8 cellular contexts compared by ENCODE assay signal in genomic region chr5:69331528-69332445, GRCh38. TPM values are rescaled to one million over a fixed set of nuclear protein-coding genes. Genes with fewer than 3 reads are reported as not detected.
DNase-seq lines count a peak whose midpoint lies in the region; ATAC-seq and TF ChIP-seq lines count a peak whose summit lies in the region.

No MANE protein-coding gene starts in this region.

- H3K9me3 ChIP-seq in esophagus squamous epithelium: no peaks in the 10 kb centered on the region

- no peaks in the 10 kb centered on the region for H3K36me3 ChIP-seq in esophagus squamous epithelium

- no peak for TF ChIP-seq POLR2A in esophagus squamous epithelium (IDR thresholded peaks at IDR 0.05)

- H3K27ac ChIP-seq in RWPE1 (peak overlapping the region; percentile 72), esophagus squamous epithelium (peak overlapping the region; percentile 7 to 88 (median 84))

- peak overlapping the region; percentile 89 for H3K4me3 Mint-ChIP-seq in T-helper 1 cell treated with Interleukin-12 subunit alpha and Interleukin-12 subunit beta and Interleukin-4 antibody, amounts not matched to agents 30 μg/mL and 1 μg/mL, for 36 hours

- intact Hi-C loops in esophagus squamous epithelium (cut with DNase I): loop anchor here (10.0 kb wide), 1 partner anchor 237 kb away; the partner anchor contains the start of gene SLC30A5

- TF ChIP-seq CTCF in RWPE1 (conservative IDR thresholded peaks at IDR 0.05; ENCODE audit: low read depth) (no peak), esophagus squamous epithelium (IDR thresholded peaks at IDR 0.05) (no peak), GM20000 (IDR thresholded peaks at IDR 0.05; ENCODE audit: extremely low read depth, missing control alignments) (no peak)

- peaks cover 4% of the 10 kb centered on the region for H3K36me3 Mint-ChIP-seq in T-helper 1 cell treated with Interleukin-12 subunit alpha and Interleukin-12 subunit beta and Interleukin-4 antibody, amounts not matched to agents 30 μg/mL and 1 μg/mL, for 36 hours (ENCODE audit: low read depth)

- no peak for ATAC-seq in GM18498 (IDR thresholded peaks at IDR 0.05; ENCODE audit: unreplicated experiment)

- H3K4me1 ChIP-seq in esophagus squamous epithelium: peaks cover 10 to 34% (median 11%) of the 10 kb centered on the region in 3 donors

- CTCF ChIA-PET in RWPE1 (lab: Yijun Ruan, JAX): interaction anchor here (0.8 kb wide), 1 partner anchor 239 kb away, joined by 4 read pairs; no protein-coding TSS in a partner anchor

- WGBS in esophagus squamous epithelium, 2 donors: 49 to 52% methylated on average over 11 of the region's 11 CpGs

- H3K4me3 ChIP-seq in esophagus squamous epithelium: peak overlapping the region; percentile 63 to 82 (median 68)

- H3K9me3 Mint-ChIP-seq in T-helper 1 cell treated with Interleukin-12 subunit alpha and Interleukin-12 subunit beta and Interleukin-4 antibody, amounts not matched to agents 30 μg/mL and 1 μg/mL, for 36 hours: peaks cover 3% of the 10 kb centered on the region

- POLR2A ChIA-PET in RWPE1 (lab: Yijun Ruan, JAX; ENCODE audit: low non-redundant PET): interaction anchor here (0.6 kb wide), 1 partner anchor 115 kb away, joined by 3 read pairs; no protein-coding TSS in a partner anchor

- DNase-seq in T-helper 1 cell (no peak), RWPE1 (ENCODE audit: low spot score) (no peak), esophagus squamous epithelium (lab: John Stamatoyannopoulos, UW) (no peak), pons (ENCODE audit: low spot score) (peak; percentile 9), GM20000 (ENCODE audit: low spot score) (no peak)
- no peak for DNase-seq in activated CD8-positive, alpha-beta memory T cell treated with anti-CD3 and anti-CD28 coated beads for 24 hours

- no peaks in the 10 kb centered on the region for H3K27me3 Mint-ChIP-seq in T-helper 1 cell treated with Interleukin-12 subunit alpha and Interleukin-12 subunit beta and Interleukin-4 antibody, amounts not matched to agents 30 μg/mL and 1 μg/mL, for 36 hours (ENCODE audit: low read depth)

- peaks cover 14% of the 10 kb centered on the region for H3K4me1 Mint-ChIP-seq in T-helper 1 cell treated with Interleukin-12 subunit alpha and Interleukin-12 subunit beta and Interleukin-4 antibody, amounts not matched to agents 30 μg/mL and 1 μg/mL, for 36 hours (ENCODE audit: low read depth)

- no peaks in the 10 kb centered on the region for H3K27me3 ChIP-seq in esophagus squamous epithelium

- H3K27ac Mint-ChIP-seq in T-helper 1 cell treated with Interleukin-12 subunit alpha and Interleukin-12 subunit beta and Interleukin-4 antibody, amounts not matched to agents 30 μg/mL and 1 μg/mL, for 36 hours: peak overlapping the region; percentile 69

RNA-seq across cellular contexts. Expression of gene CCDC125, which starts 0.8 kb away (rescaled TPM):
- 1 to 10 TPM; 4.4 to 6.5 (median 5.3) TPM for total RNA-seq in esophagus squamous epithelium

RNA-seq across cellular contexts. Expression of gene AK6, which starts 37.5 kb away (rescaled TPM):
- total RNA-seq in esophagus squamous epithelium: 10 to 100 TPM; 10.7 to 23.0 (median 13.8) TPM

RNA-seq across cellular contexts. Expression of gene TAF9, which starts 37.5 kb away (rescaled TPM):
- total RNA-seq in esophagus squamous epithelium: 10 to 100 TPM; 25.4 to 42.2 (median 37.7) TPM

RNA-seq across cellular contexts. Expression of gene RAD17, which starts 37.8 kb away (rescaled TPM):
- total RNA-seq in esophagus squamous epithelium: 10 to 100 TPM in 3 of 4 donors, 1 to 10 TPM in 1; 4.9 to 18.3 (median 10.9) TPM
